ENCODE assay signal across 8 cellular contexts in genomic region chr13:30463820-30464495, GRCh38. TPM values are rescaled to one million over a fixed set of nuclear protein-coding genes. Genes with fewer than 3 reads are reported as not detected.
A peak's percentile ranks its signal among the peaks of the same experiment; 100 is the strongest.
DNase-seq lines count a peak whose midpoint lies in the region; ATAC-seq, FAIRE-seq and TF ChIP-seq lines count a peak whose summit lies in the region.

No MANE protein-coding gene starts in this region.

- H3K79me2 ChIP-seq in SK-N-SH (ENCODE audit: insufficient read depth) (peaks cover 43% of the 10 kb centered on the region), osteoblast (ENCODE audit: insufficient read depth, low read length) (peaks cover 28% of the 10 kb centered on the region)

- peak overlapping the region; percentile 85 for H3K9ac ChIP-seq in SK-N-SH

- WGBS in SK-N-SH (ENCODE audit: low lambda C conversion rate) = 3% methylated on average over 19 of the region's 30 CpGs
- 0% methylated on average over 18 to 21 of the region's 30 CpGs for WGBS in gastroesophageal sphincter (ENCODE audit: low coverage in 1 of 2), 2 donors
- under 1% methylated on average over 21 of the region's 30 CpGs for WGBS in suprapubic skin

- H3K4me1 ChIP-seq in SK-N-SH (ENCODE audit: control insufficient read depth in 1 of 2, insufficient read depth in 2 of 2, low read depth in 1 of 2, low read length in 1 of 2) (peaks cover 13 to 23% of the 10 kb centered on the region in 2 experiments; a peak in 3 of 4 replicates), gastroesophageal sphincter (peaks cover 11 to 42% (median 14%) of the 10 kb centered on the region in 3 donors), osteoblast (ENCODE audit: insufficient read depth, low read length) (peaks cover 27% of the 10 kb centered on the region), suprapubic skin (peaks cover 35% of the 10 kb centered on the region)

- peak overlapping the region; percentile 85 to 97 for H3K27ac ChIP-seq in SK-N-SH (ENCODE audit: low read depth in 2 of 2, low read length in 1 of 2)
- H3K27ac ChIP-seq in gastroesophageal sphincter = peak overlapping the region; percentile 89 to 100 (median 96)
- peak overlapping the region; percentile 93 for H3K27ac ChIP-seq in osteoblast (ENCODE audit: low read depth, low read length)
- H3K27ac ChIP-seq in suprapubic skin = peak overlapping the region; percentile 100

- H3K4me3 ChIP-seq in SK-N-SH (ENCODE audit: low read depth in 2 of 2, low read length in 1 of 2) (peak overlapping the region; percentile 68 to 77), gastroesophageal sphincter (peak overlapping the region; percentile 73 to 97), osteoblast (ENCODE audit: insufficient read depth, low read length) (peak overlapping the region; percentile 87), suprapubic skin (peak overlapping the region; percentile 80)

- peaks cover 11% of the 10 kb centered on the region; the same call in 1 of the 2 replicates for H4K20me1 ChIP-seq in SK-N-SH (ENCODE audit: insufficient read depth)
- peaks cover 3% of the 10 kb centered on the region for H4K20me1 ChIP-seq in osteoblast (ENCODE audit: insufficient read depth, low read length)

- FAIRE-seq in RCC 7860 (lab: Jason Lieb, UNC) = no peak

- POLR2A ChIA-PET in SK-N-SH (lab: Yijun Ruan, JAX) = no interaction called here

- CTCF ChIA-PET in SK-N-SH (lab: Yijun Ruan, JAX) = interaction anchor here (1.0 kb wide), 1 partner anchor 349 kb away, joined by 3 read pairs; no protein-coding TSS in a partner anchor

- H3K4me2 ChIP-seq in SK-N-SH (peak overlapping the region; percentile 80), osteoblast (ENCODE audit: insufficient read depth, low read length) (peak overlapping the region; percentile 89)

- TF ChIP-seq EP300 in SK-N-SH (IDR thresholded peaks at IDR 0.05; ENCODE audit: borderline replicate concordance in 1 of 2, low read depth in 1 of 2, low read length in 1 of 2) (no peak), gastroesophageal sphincter (IDR thresholded peaks at IDR 0.05) (no peak), suprapubic skin (IDR thresholded peaks at IDR 0.05) (no peak)

- no peak for TF ChIP-seq POLR2A in gastroesophageal sphincter (IDR thresholded peaks at IDR 0.05)
- TF ChIP-seq POLR2A in suprapubic skin (IDR thresholded peaks at IDR 0.05) = no peak

- H3K36me3 ChIP-seq in SK-N-SH (replicated peaks in 1 of 2; ENCODE audit: control insufficient read depth in 1 of 2, insufficient read depth in 2 of 2, low read length in 1 of 2) = peaks cover 26 to 36% of the 10 kb centered on the region in 2 experiments
- peaks cover 0 to 15% of the 10 kb centered on the region in 2 donors for H3K36me3 ChIP-seq in gastroesophageal sphincter
- H3K36me3 ChIP-seq in osteoblast (ENCODE audit: insufficient read depth, low read length) = peaks cover 30% of the 10 kb centered on the region
- peaks cover 18% of the 10 kb centered on the region for H3K36me3 ChIP-seq in suprapubic skin

- peaks cover 38% of the 10 kb centered on the region for H3F3A ChIP-seq in SK-N-SH (replicated peaks; ENCODE audit: insufficient read depth)

- H2AFZ ChIP-seq in SK-N-SH (ENCODE audit: low read depth) = no peak overlapping the region
- H2AFZ ChIP-seq in osteoblast (ENCODE audit: low read length) = peak overlapping the region; percentile 82

- H3K9me3 ChIP-seq in SK-N-SH (no peaks in the 10 kb centered on the region), gastroesophageal sphincter (no peaks in the 10 kb centered on the region), osteoblast (ENCODE audit: low read depth, low read length) (no peaks in the 10 kb centered on the region), suprapubic skin (no peaks in the 10 kb centered on the region)

- ATAC-seq in SK-N-SH treated with all-trans-retinoic acid at 6 μM for 48 hours (no peak), HG02973 (IDR thresholded peaks at IDR 0.05; ENCODE audit: unreplicated experiment) (peak; percentile 32), gastroesophageal sphincter (peak; percentile 8)

- no peak for DNase-seq in SK-N-SH
- peak; percentile 48 for DNase-seq in RCC 7860 (ENCODE audit: low spot score)
- peak; percentile 66 for DNase-seq in activated gamma-delta T cell treated with Interleukin-2 at 50 U/mL for 16 hours
- DNase-seq in osteoblast (ENCODE audit: insufficient read length, low spot score, missing footprints) = no peak
- DNase-seq in suprapubic skin (ENCODE audit: low spot score in 2 of 2) = peak in 1 of 2 donors; percentile 83

- TF ChIP-seq CTCF in SK-N-SH (IDR thresholded peaks at IDR 0.05) (no peak), gastroesophageal sphincter (IDR thresholded peaks at IDR 0.05) (no peak), osteoblast (IDR thresholded peaks at IDR 0.05; ENCODE audit: extremely low read depth, low read depth, low read length) (no peak), suprapubic skin (IDR thresholded peaks at IDR 0.05) (no peak)

- H3K27me3 ChIP-seq in SK-N-SH (ENCODE audit: insufficient read depth) = no peaks in the 10 kb centered on the region
- no peaks in the 10 kb centered on the region for H3K27me3 ChIP-seq in gastroesophageal sphincter
- no peaks in the 10 kb centered on the region for H3K27me3 ChIP-seq in osteoblast (ENCODE audit: insufficient read depth, low read length)
- H3K27me3 ChIP-seq in suprapubic skin = no peaks in the 10 kb centered on the region

- TF ChIP-seq RAD21 in SK-N-SH (IDR thresholded peaks at IDR 0.05; ENCODE audit: low read length) = no peak

- no peaks in the 10 kb centered on the region for H3K9me2 ChIP-seq in SK-N-SH

TF ChIP-seq in SK-N-SH, 30 proteins besides CTCF, POLR2A, EP300 and RAD21:
- TF ChIP-seq USF2 (IDR thresholded peaks at IDR 0.05; ENCODE audit: borderline replicate concordance, low read depth, low read length) (no peak), SIN3A (IDR thresholded peaks at IDR 0.05; ENCODE audit: borderline replicate concordance, low read depth, low read length) (peak; percentile 35; the same call in 1 of the 2 replicates)
TF ChIP-seq in SK-N-SH: peak in this region for 1.

TF ChIP-seq in SK-N-SH treated with all-trans-retinoic acid at 6 μM for 48 hours, 23 proteins besides CTCF, POLR2A, EP300 and RAD21 (continues in another document):
- TF ChIP-seq TOX (CRISPR knock-in tag; IDR thresholded peaks at IDR 0.05; ENCODE audit: borderline replicate concordance) (no peak), CSRNP3 (CRISPR knock-in tag; IDR thresholded peaks at IDR 0.05) (no peak), ZNF8 (CRISPR knock-in tag; IDR thresholded peaks at IDR 0.05) (no peak), ZC3H10 (CRISPR knock-in tag; IDR thresholded peaks at IDR 0.05) (no peak), ISL1 (CRISPR knock-in tag; IDR thresholded peaks at IDR 0.05) (no peak), CSDC2 (CRISPR knock-in tag; IDR thresholded peaks at IDR 0.05) (no peak), GLIS3 (CRISPR knock-in tag; IDR thresholded peaks at IDR 0.05) (no peak), POU6F1 (CRISPR knock-in tag; IDR thresholded peaks at IDR 0.05; ENCODE audit: borderline replicate concordance, low read depth) (no peak), SNAI2 (CRISPR knock-in tag; IDR thresholded peaks at IDR 0.05) (no peak), PPARA (CRISPR knock-in tag; IDR thresholded peaks at IDR 0.05; ENCODE audit: borderline replicate concordance) (no peak), ARNTL (CRISPR knock-in tag; IDR thresholded peaks at IDR 0.05; ENCODE audit: borderline replicate concordance, low read depth) (no peak), TCF4 (CRISPR knock-in tag; IDR thresholded peaks at IDR 0.05; ENCODE audit: borderline replicate concordance) (no peak), RARB (CRISPR knock-in tag; IDR thresholded peaks at IDR 0.05) (no peak), ZFP30 (CRISPR knock-in tag; IDR thresholded peaks at IDR 0.05) (no peak), ZFP3 (CRISPR knock-in tag; IDR thresholded peaks at IDR 0.05) (no peak)

RNA-seq across cellular contexts. Expression of gene HMGB1, which starts 1.8 kb away (rescaled TPM):
- polyA plus RNA-seq in SK-N-SH (2012; rRNA removed) = 166 and 193 TPM in 2 replicates
- 261 and 301 TPM in 2 replicates for polyA plus RNA-seq in SK-N-SH (2012; cell fraction: cytosol; rRNA removed)
- polyA plus RNA-seq in SK-N-SH (2012; cell fraction: nucleus; rRNA removed) = 122 and 230 TPM in 2 replicates
- total RNA-seq in gastroesophageal sphincter (100 to 1,000 TPM; 255 to 350 (median 337) TPM), osteoblast (65.1 and 71.7 TPM in 2 replicates), suprapubic skin (100 to 1,000 TPM; 212 to 327 (median 271) TPM)

RNA-seq across cellular contexts. Expression of gene UBE2L5, which starts 41.7 kb away (rescaled TPM):
- polyA plus RNA-seq in SK-N-SH (2012; rRNA removed) = 0.02 and 0.15 TPM in 2 replicates
- polyA plus RNA-seq in SK-N-SH (2012; cell fraction: cytosol; rRNA removed) = 0.10 and 0.15 TPM in 2 replicates
- 0.18 and 0.33 TPM in 2 replicates for polyA plus RNA-seq in SK-N-SH (2012; cell fraction: nucleus; rRNA removed)
- total RNA-seq in gastroesophageal sphincter (under 1 TPM in 1 of 4 donors, not detected in 3; 0.31 TPM), osteoblast (0.59 TPM in 1 of 2 replicates, not detected in the other), suprapubic skin (under 1 TPM in 2 of 4 donors, not detected in 2; 0.34 to 0.80 TPM)

Comparison
In these comparisons a context has a peak if more than half of its experiments do, and no peak if none do; other contexts are left out.
1. DNase-seq: peak in RCC 7860 (single experiment) and activated gamma-delta T cell treated with Interleukin-2 at 50 U/mL for 16 hours (single experiment); none in SK-N-SH (single experiment) and osteoblast (single experiment).
2. Peak in every context shown above with its lines, with median percentiles within 50 percentile points of each other: H3K27ac ChIP-seq and H3K4me3 ChIP-seq.